Comparison of ENCODE assay signal across 22 cellular contexts in the genomic region with DNA sequence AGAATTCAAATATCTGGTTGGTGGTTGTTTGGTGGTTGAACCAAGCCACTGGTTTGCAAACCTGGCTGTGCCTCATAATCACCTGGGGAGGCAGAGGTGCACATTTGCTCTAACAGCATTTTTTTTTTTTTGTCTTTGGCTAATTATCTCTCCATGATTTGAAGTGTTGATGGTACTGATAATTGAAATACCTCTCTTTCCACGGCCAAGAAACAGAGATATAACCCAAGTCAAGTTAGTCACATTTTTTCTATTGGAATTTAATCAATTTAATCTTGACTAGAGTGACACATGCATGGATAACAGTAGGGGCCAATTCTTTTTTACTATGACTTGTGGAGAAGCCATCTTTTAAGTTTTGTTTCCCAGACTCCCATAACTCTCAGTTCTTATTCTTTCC.
"Had no signal": no experiment of that assay in that cellular context is flagged by ENCODE, and none has a peak within 500 bp of the region (broad histone marks: within the 10 kb centered on the region; RNA-seq: fewer than 3 reads in every experiment).

No MANE protein-coding gene starts in this region.

- H3K36me3 ChIP-seq: colonic mucosa, esophagus squamous epithelium, gastrocnemius medialis, heart right ventricle, left ventricle myocardium inferior, lower lobe of right lung had no signal

- H3K9me3 ChIP-seq: colonic mucosa, esophagus squamous epithelium, gastrocnemius medialis, heart right ventricle, left ventricle myocardium inferior, lower lobe of right lung, mucosa of descending colon had no signal

- H3K4me1 ChIP-seq: colonic mucosa, esophagus squamous epithelium, gastrocnemius medialis, heart right ventricle, left ventricle myocardium inferior, lower lobe of right lung had no signal

- H3K4me3 ChIP-seq: colonic mucosa, esophagus squamous epithelium, gastrocnemius medialis, heart right ventricle, left ventricle myocardium inferior, lower lobe of right lung, mucosa of descending colon had no signal

- H3K27me3 ChIP-seq: colonic mucosa, esophagus squamous epithelium, gastrocnemius medialis, heart right ventricle had no signal

- DNase-seq: colonic mucosa; cortex of kidney; effector CD8-positive, alpha-beta T cell; effector memory CD8-positive, alpha-beta T cell; endodermal cell; erythroblast; esophagus squamous epithelium; foreskin fibroblast; foreskin melanocyte; gastrocnemius medialis; glutamatergic neuron; head of caudate nucleus; heart right ventricle; hypothalamus; immature natural killer cell; kidney; kidney glomerular epithelial cell; left colon; left ventricle myocardium inferior; lower lobe of right lung; mucosa of descending colon had no signal

- H3K27ac ChIP-seq: colonic mucosa, epithelial cell of prostate, esophagus squamous epithelium, gastrocnemius medialis, heart right ventricle, left ventricle myocardium inferior, lower lobe of right lung had no signal
